In genomic region chr2:237259201-237259600, GRCh38 we compare ENCODE assay signal across 29 cellular contexts.
A peak's percentile ranks its signal among the peaks of the same experiment; 100 is the strongest.
DNase-seq lines count a peak whose midpoint lies in the region; ATAC-seq, FAIRE-seq and TF ChIP-seq lines count a peak whose summit lies in the region.
"Had no signal": no experiment of that assay in that cellular context is flagged by ENCODE, and none has a peak within 500 bp of the region (broad histone marks: within the 10 kb centered on the region; RNA-seq: fewer than 3 reads in every experiment).

No MANE protein-coding gene starts in this region.

- H3K36me3 Mint-ChIP-seq in effector memory CD8-positive, alpha-beta T cell (ENCODE audit: insufficient read depth), result no peaks in the 10 kb centered on the region
- H3K36me3 Mint-ChIP-seq: natural killer cell treated with Interleukin-12 subunit alpha and Interleukin-12 subunit beta and Interleukin-15 and Interleukin-18, amount 100 ng/mL, for 72 hours; type B pancreatic cell had no signal

- H4K12ac ChIP-seq in trophoblast cell (ENCODE audit: low read depth, low read length), result peak overlapping the region; percentile 52

- H3K4me1 ChIP-seq in trophoblast cell (ENCODE audit: control insufficient read depth in 1 of 2, insufficient read depth in 2 of 2, low read length in 2 of 2) (peaks cover 6 to 15% of the 10 kb centered on the region in 2 experiments), small intestine (ENCODE audit: control insufficient read depth in 2 of 2, insufficient read depth in 1 of 2, low read depth in 1 of 2, low read length in 1 of 2) (no peaks in the 10 kb centered on the region)
- H3K4me1 ChIP-seq: BE2C, colonic mucosa had no signal

- peaks cover 2% of the 10 kb centered on the region for H3K79me2 ChIP-seq in trophoblast cell (ENCODE audit: control insufficient read depth, insufficient read depth, low read length, poor library complexity)

- FAIRE-seq in small intestine (lab: Jason Lieb, UNC), result no peak
- FAIRE-seq: A204.1 had no signal

- H3K27me3 Mint-ChIP-seq in effector memory CD8-positive, alpha-beta T cell, result peaks cover 15 to 42% of the 10 kb centered on the region in 2 donors
- H3K27me3 Mint-ChIP-seq: type B pancreatic cell had no signal

- CTCF ChIA-PET in AG04450 (lab: Charles Lee), result interaction anchor here (0.9 to 2.6 kb wide), 7 partner anchors 8 to 486 kb away, joined by 3 to 12 read pairs (median 3); no protein-coding TSS in a partner anchor

- peak overlapping the region; percentile 93 for H2AK5ac ChIP-seq in trophoblast cell (ENCODE audit: low read length)

- peak overlapping the region; percentile 79 for H2BK120ac ChIP-seq in trophoblast cell (ENCODE audit: insufficient read depth, low read length, poor library complexity)

- H3K14ac ChIP-seq in trophoblast cell (ENCODE audit: low read length), result peak overlapping the region; percentile 36

- H3K36me3 ChIP-seq in brain microvascular endothelial cell (replicated peaks) (no peaks in the 10 kb centered on the region), trophoblast cell (ENCODE audit: control insufficient read depth in 1 of 2, insufficient read depth in 2 of 2, low read length in 2 of 2) (no peaks in the 10 kb centered on the region), WERI-Rb-1 (no peaks in the 10 kb centered on the region), small intestine (ENCODE audit: control insufficient read depth in 2 of 2, insufficient read depth in 2 of 2, low read length in 2 of 2) (no peaks in the 10 kb centered on the region)
- H3K36me3 ChIP-seq: BE2C, colonic mucosa, heart right ventricle, Peyer's patch had no signal

- no peak overlapping the region for H3K9ac ChIP-seq in trophoblast cell (ENCODE audit: low read length)
- H3K9ac ChIP-seq: KMS-11 had no signal

- no peaks in the 10 kb centered on the region for H3K4me1 Mint-ChIP-seq in effector memory CD8-positive, alpha-beta T cell (ENCODE audit: low read depth in 2 of 2)

- ATAC-seq in GM18520 (IDR thresholded peaks at IDR 0.05; ENCODE audit: unreplicated experiment), result no peak
- no peak for ATAC-seq in effector memory CD8-positive, alpha-beta T cell (replicated peaks)
- ATAC-seq: heart right ventricle; left colon; natural killer cell treated with Interleukin-12 subunit alpha and Interleukin-12 subunit beta and Interleukin-15 and Interleukin-18, amount 100 ng/mL, for 72 hours; sciatic nerve had no signal

- H3K23ac ChIP-seq in trophoblast cell (ENCODE audit: low read length), result no peak overlapping the region

- peak overlapping the region; percentile 9 for H3K4ac ChIP-seq in trophoblast cell (ENCODE audit: low read depth, low read length)

- TF ChIP-seq CTCF in AG04450 (IDR thresholded peaks at IDR 0.05; ENCODE audit: low read depth, low read length), result no peak
- TF ChIP-seq CTCF in brain microvascular endothelial cell (IDR thresholded peaks at IDR 0.05; ENCODE audit: low read depth, low read length, missing control alignments), result no peak
- no peak for TF ChIP-seq CTCF in fibroblast of villous mesenchyme (IDR thresholded peaks at IDR 0.05; ENCODE audit: insufficient read depth, low read depth, low read length)
- TF ChIP-seq CTCF in WERI-Rb-1 (IDR thresholded peaks at IDR 0.05; ENCODE audit: low read depth, low read length), result no peak

- H2BK5ac ChIP-seq in trophoblast cell (ENCODE audit: low read depth, low read length, poor library complexity), result peak overlapping the region; percentile 88

- H3K27ac ChIP-seq in AG04450 (ENCODE audit: low read depth, low read length) (peak overlapping the region; percentile 79), brain microvascular endothelial cell (peak overlapping the region; percentile 2), trophoblast cell (ENCODE audit: low read depth, low read length) (no peak overlapping the region), WERI-Rb-1 (no peak overlapping the region), small intestine (ENCODE audit: low read depth in 1 of 2, low read length in 1 of 2) (peak overlapping the region in 1 of 2 donors; percentile 64)
- H3K27ac ChIP-seq: KMS-11 had no signal

- H2BK12ac ChIP-seq in trophoblast cell (ENCODE audit: low read length), result peak overlapping the region; percentile 97

- H3K4me3 Mint-ChIP-seq in effector memory CD8-positive, alpha-beta T cell, result no peak overlapping the region
- H3K4me3 Mint-ChIP-seq: natural killer cell treated with Interleukin-12 subunit alpha and Interleukin-12 subunit beta and Interleukin-15 and Interleukin-18, amount 100 ng/mL, for 72 hours; type B pancreatic cell had no signal

- in situ Hi-C loops in brain microvascular endothelial cell (cut with HindIII; ENCODE audit: low pct_ligation_motif_present, low sequenced_read_pairs), result no loop called here

- WGBS in trophoblast cell (ENCODE audit: extremely low coverage, insufficient coverage, insufficient read length), result no CpG with 5 or more reads among the region's 4 CpGs
- WGBS in small intestine, 3 donors, result 79 to 94% (median 84%) methylated on average over 4 of the region's 4 CpGs

- H4K91ac ChIP-seq in trophoblast cell (ENCODE audit: low read depth, low read length), result peak overlapping the region; percentile 94

- no peak for DNase-seq in AG04450 (ENCODE audit: low read depth, low spot score)
- peak; percentile 45 for DNase-seq in brain microvascular endothelial cell
- peak; percentile 82 for DNase-seq in fibroblast of villous mesenchyme (ENCODE audit: low read depth)
- peak; percentile 45 to 71 for DNase-seq in trophoblast cell
- DNase-seq in effector memory CD8-positive, alpha-beta T cell, result no peak
- DNase-seq in WERI-Rb-1, result no peak
- no peak for DNase-seq in small intestine
- DNase-seq: activated CD4-positive, alpha-beta T cell treated with anti-CD3 and anti-CD28 coated beads for 4 hours; activated CD8-positive, alpha-beta memory T cell treated with anti-CD3 and anti-CD28 coated beads for 24 hours; activated gamma-delta T cell; activated T-cell treated with anti-CD3 and anti-CD28 coated beads, Interleukin-2, amount 50 U/mL, for 1 hour; BE2C; colonic mucosa; DMS53; foreskin fibroblast; GF-D8; GOT3; heart right ventricle; left colon; midbrain; NCI-H146; NCI-H524 treated with DMSO at 0.1 percent for 48 hours; Peyer's patch had no signal

- H4K8ac ChIP-seq in trophoblast cell (ENCODE audit: low read depth, low read length), result peak overlapping the region; percentile 76

- H3K27me3 ChIP-seq in AG04450 (ENCODE audit: control insufficient read depth, insufficient read depth, low read length) (no peaks in the 10 kb centered on the region), brain microvascular endothelial cell (replicated peaks) (no peaks in the 10 kb centered on the region), trophoblast cell (ENCODE audit: insufficient read depth, low read length) (no peaks in the 10 kb centered on the region), WERI-Rb-1 (ENCODE audit: insufficient read depth, low read depth, severe bottlenecking) (no peaks in the 10 kb centered on the region), small intestine (ENCODE audit: control insufficient read depth in 2 of 2, insufficient read depth in 2 of 2, low read length in 2 of 2) (no peaks in the 10 kb centered on the region)
- H3K27me3 ChIP-seq: BE2C, colonic mucosa, heart right ventricle, Peyer's patch had no signal

- peaks cover 40% of the 10 kb centered on the region for H3K79me1 ChIP-seq in trophoblast cell (ENCODE audit: low read length)

- peak overlapping the region; percentile 36 for H3K18ac ChIP-seq in trophoblast cell (ENCODE audit: low read length)

- POLR2A ChIA-PET in AG04450 (lab: Yijun Ruan, JAX), result interaction anchor here (1.2 to 3.7 kb wide), 2 partner anchors 12 to 23 kb away, joined by 4 to 11 read pairs; no protein-coding TSS in a partner anchor

- no peaks in the 10 kb centered on the region for H3K9me3 ChIP-seq in AG04450 (ENCODE audit: control insufficient read depth, insufficient read depth, low read length)
- no peaks in the 10 kb centered on the region for H3K9me3 ChIP-seq in trophoblast cell (ENCODE audit: insufficient read depth, low read depth, low read length)
- no peaks in the 10 kb centered on the region for H3K9me3 ChIP-seq in WERI-Rb-1 (ENCODE audit: severe bottlenecking)
- no peaks in the 10 kb centered on the region for H3K9me3 ChIP-seq in small intestine (ENCODE audit: control insufficient read depth, low read depth)
- H3K9me3 ChIP-seq: BE2C, colonic mucosa, heart right ventricle, Peyer's patch had no signal

- no peaks in the 10 kb centered on the region for H3K9me3 Mint-ChIP-seq in effector memory CD8-positive, alpha-beta T cell
- H3K9me3 Mint-ChIP-seq: natural killer cell treated with Interleukin-12 subunit alpha and Interleukin-12 subunit beta and Interleukin-15 and Interleukin-18, amount 100 ng/mL, for 72 hours; type B pancreatic cell had no signal

- no peak overlapping the region for H2AFZ ChIP-seq in trophoblast cell (ENCODE audit: insufficient read depth, low read length, poor library complexity)

- no peak overlapping the region for H3K4me2 ChIP-seq in trophoblast cell (ENCODE audit: low read length)
- H3K4me2 ChIP-seq: KMS-11 had no signal

- no peak overlapping the region for H3K27ac Mint-ChIP-seq in effector memory CD8-positive, alpha-beta T cell
- H3K27ac Mint-ChIP-seq: type B pancreatic cell had no signal

- H3K4me3 ChIP-seq in AG04450 (ENCODE audit: low read depth, low read length) (no peak overlapping the region), brain microvascular endothelial cell (ENCODE audit: low read depth, low read length) (no peak overlapping the region), fibroblast of villous mesenchyme (ENCODE audit: low read depth, low read length) (no peak overlapping the region), trophoblast cell (ENCODE audit: low read depth, low read length) (no peak overlapping the region), WERI-Rb-1 (ENCODE audit: low read depth, low read length) (no peak overlapping the region), small intestine (ENCODE audit: low read depth in 1 of 2, low read length in 2 of 2) (no peak overlapping the region)
- H3K4me3 ChIP-seq: colonic mucosa, heart right ventricle, Peyer's patch had no signal

Comparison
In these comparisons a context has a peak if more than half of its experiments do, and no peak if none do; other contexts are left out.
1. DNase-seq: peak in brain microvascular endothelial cell (single experiment), fibroblast of villous mesenchyme (single experiment) and trophoblast cell (2 of 2); none in AG04450 (single experiment), effector memory CD8-positive, alpha-beta T cell (0 of 3), WERI-Rb-1 (single experiment) and small intestine (single experiment).
2. H3K27ac ChIP-seq: peak in AG04450 (single experiment) and brain microvascular endothelial cell (single experiment); none in trophoblast cell (single experiment) and WERI-Rb-1 (single experiment).